In genomic region chr9:104351726-104352125, GRCh38 we compare ENCODE assay signal across 10 cellular contexts.
"Had no signal": no experiment of that assay in that cellular context is flagged by ENCODE, and none has a peak within 500 bp of the region (broad histone marks: within the 10 kb centered on the region; RNA-seq: fewer than 3 reads in every experiment).

No MANE protein-coding gene starts in this region.

- H3K4me2 ChIP-seq: GM23338 had no signal

- H3K9me3 ChIP-seq: HAP-1 had no signal

- FAIRE-seq: H1 had no signal

- ATAC-seq: GM23338, HCT116 had no signal

- DNase-seq: GM23248, GOT3, H7, H9, HCEC 1CT, HFFc6 had no signal

- H3K9ac ChIP-seq: GM23248 had no signal

- H3K4me1 ChIP-seq: HAP-1 had no signal

- H3K4me3 ChIP-seq: GM23248, GM23338, HAP-1 had no signal

- H3K36me3 ChIP-seq: HAP-1 had no signal

- H2AFZ ChIP-seq: GM23248, GM23338 had no signal

- H3K27ac ChIP-seq: GM23248 had no signal
